1 cellular context compared by ENCODE assay signal in genomic region chr11:33457948-33458347, GRCh38.
TF ChIP-seq lines count a peak whose summit lies in the region.

No MANE protein-coding gene starts in this region.

TF ChIP-seq in GM23338, 12 proteins besides CTCF, POLR2A, EP300 and RAD21 (continued from another document):
- TF ChIP-seq ZNF462 (CRISPR knock-in tag; IDR thresholded peaks at IDR 0.05) (no peak), CREB1 (CRISPR knock-in tag; IDR thresholded peaks at IDR 0.05; ENCODE audit: low read depth) (no peak), STAT1 (IDR thresholded peaks at IDR 0.05; ENCODE audit: unreplicated experiment) (no peak), EZH2 (IDR thresholded peaks at IDR 0.05; ENCODE audit: low read depth, unreplicated experiment) (no peak), ZNF331 (CRISPR knock-in tag; IDR thresholded peaks at IDR 0.05; ENCODE audit: low read depth) (no peak), ZNF114 (CRISPR knock-in tag; IDR thresholded peaks at IDR 0.05) (no peak), EZH2phosphoT487 (IDR thresholded peaks at IDR 0.05; ENCODE audit: unreplicated experiment) (no peak), NANOG (IDR thresholded peaks at IDR 0.05; ENCODE audit: borderline replicate concordance) (no peak)
- TF ChIP-seq, protein P1, sequence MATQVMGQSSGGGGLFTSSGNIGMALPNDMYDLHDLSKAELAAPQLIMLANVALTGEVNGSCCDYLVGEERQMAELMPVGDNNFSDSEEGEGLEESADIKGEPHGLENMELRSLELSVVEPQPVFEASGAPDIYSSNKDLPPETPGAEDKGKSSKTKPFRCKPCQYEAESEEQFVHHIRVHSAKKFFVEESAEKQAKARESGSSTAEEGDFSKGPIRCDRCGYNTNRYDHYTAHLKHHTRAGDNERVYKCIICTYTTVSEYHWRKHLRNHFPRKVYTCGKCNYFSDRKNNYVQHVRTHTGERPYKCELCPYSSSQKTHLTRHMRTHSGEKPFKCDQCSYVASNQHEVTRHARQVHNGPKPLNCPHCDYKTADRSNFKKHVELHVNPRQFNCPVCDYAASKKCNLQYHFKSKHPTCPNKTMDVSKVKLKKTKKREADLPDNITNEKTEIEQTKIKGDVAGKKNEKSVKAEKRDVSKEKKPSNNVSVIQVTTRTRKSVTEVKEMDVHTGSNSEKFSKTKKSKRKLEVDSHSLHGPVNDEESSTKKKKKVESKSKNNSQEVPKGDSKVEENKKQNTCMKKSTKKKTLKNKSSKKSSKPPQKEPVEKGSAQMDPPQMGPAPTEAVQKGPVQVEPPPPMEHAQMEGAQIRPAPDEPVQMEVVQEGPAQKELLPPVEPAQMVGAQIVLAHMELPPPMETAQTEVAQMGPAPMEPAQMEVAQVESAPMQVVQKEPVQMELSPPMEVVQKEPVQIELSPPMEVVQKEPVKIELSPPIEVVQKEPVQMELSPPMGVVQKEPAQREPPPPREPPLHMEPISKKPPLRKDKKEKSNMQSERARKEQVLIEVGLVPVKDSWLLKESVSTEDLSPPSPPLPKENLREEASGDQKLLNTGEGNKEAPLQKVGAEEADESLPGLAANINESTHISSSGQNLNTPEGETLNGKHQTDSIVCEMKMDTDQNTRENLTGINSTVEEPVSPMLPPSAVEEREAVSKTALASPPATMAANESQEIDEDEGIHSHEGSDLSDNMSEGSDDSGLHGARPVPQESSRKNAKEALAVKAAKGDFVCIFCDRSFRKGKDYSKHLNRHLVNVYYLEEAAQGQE (IDR thresholded peaks at IDR 0.05; ENCODE audit: unreplicated experiment), result no peak
